In the genomic region with DNA sequence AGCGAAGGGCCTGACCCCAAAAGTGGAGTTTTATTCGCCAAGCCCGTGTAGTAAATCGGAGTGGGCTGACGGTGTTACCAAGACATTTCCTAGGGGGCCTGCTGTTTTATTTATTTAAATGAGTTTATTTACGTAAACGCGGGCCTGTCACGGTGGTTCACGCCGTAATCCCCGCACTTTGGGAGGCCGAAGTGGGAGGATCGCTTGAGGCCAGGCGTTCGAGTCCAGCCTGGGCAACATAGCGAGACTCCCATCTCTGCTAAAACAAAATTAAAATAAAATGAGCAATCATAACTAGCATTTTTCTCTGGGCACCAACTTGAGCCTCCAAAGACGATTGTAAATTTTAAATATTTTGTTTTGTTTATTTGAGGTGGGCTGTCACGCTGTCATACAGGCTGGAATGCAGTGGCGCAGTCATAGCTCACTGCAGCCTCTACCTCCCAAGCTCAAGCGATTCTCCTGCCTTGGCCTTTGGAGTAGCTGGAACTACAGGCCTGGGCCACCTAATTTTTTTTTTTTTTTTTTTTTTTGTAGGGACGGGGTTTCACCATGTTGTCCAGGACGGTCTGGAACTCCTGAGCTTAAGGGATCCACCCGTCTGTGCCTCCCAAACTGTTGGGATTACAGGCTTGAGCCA, we compare ENCODE assay signal across 8 cellular contexts. TPM values are rescaled to one million over a fixed set of nuclear protein-coding genes. Genes with fewer than 3 reads are reported as not detected.
A peak's percentile ranks its signal among the peaks of the same experiment; 100 is the strongest.
DNase-seq lines count a peak whose midpoint lies in the region; ATAC-seq, FAIRE-seq and TF ChIP-seq lines count a peak whose summit lies in the region.

No MANE protein-coding gene starts in this region.

- H3K9me1 ChIP-seq in IMR-90 (ENCODE audit: insufficient read depth, low read length) = peaks cover 27% of the 10 kb centered on the region

- peaks cover 49% of the 10 kb centered on the region for H3K36me3 ChIP-seq in A673 (ENCODE audit: insufficient read depth, low read length, poor library complexity, severe bottlenecking)
- H3K36me3 ChIP-seq in IMR-90 (ENCODE audit: control insufficient read depth, insufficient read depth, low read length) = peaks cover 37% of the 10 kb centered on the region
- peaks cover 22% of the 10 kb centered on the region for H3K36me3 ChIP-seq in mammary epithelial cell (ENCODE audit: insufficient read depth, low read length)

- peak overlapping the region; percentile 94 for H3K27ac Mint-ChIP-seq in mesothelial cell of epicardium

- H2BK15ac ChIP-seq in IMR-90 (ENCODE audit: low read depth, low read length) = peak overlapping the region; percentile 42; the same call in 2 of the 3 replicates

- peaks cover 37 to 70% of the 10 kb centered on the region in 2 experiments for H3K79me1 ChIP-seq in IMR-90 (ENCODE audit: low read depth in 1 of 2, low read length in 2 of 2)

- in situ Hi-C loops in IMR-90 (cut with MboI; ENCODE audit: low sequenced_read_pairs) = no loop called here
- in situ Hi-C loops in mammary epithelial cell (cut with MboI; ENCODE audit: low sequenced_read_pairs in 2 of 2) = no loop called here

- H4K20me1 ChIP-seq in IMR-90 (ENCODE audit: insufficient read depth, low read length) = peaks cover 10% of the 10 kb centered on the region; the same call in 1 of the 2 replicates
- no peaks in the 10 kb centered on the region for H4K20me1 ChIP-seq in mammary epithelial cell (ENCODE audit: insufficient read depth, low read length)

- no peaks in the 10 kb centered on the region for H3K27me3 Mint-ChIP-seq in mesothelial cell of epicardium (ENCODE audit: low read depth)

- peaks cover 3% of the 10 kb centered on the region for H3K4me1 ChIP-seq in A673 (ENCODE audit: insufficient read depth, low read length, poor library complexity, severe bottlenecking)
- H3K4me1 ChIP-seq in IMR-90 (ENCODE audit: control insufficient read depth, insufficient read depth, low read length) = peaks cover 17% of the 10 kb centered on the region
- peaks cover 47% of the 10 kb centered on the region for H3K4me1 ChIP-seq in mammary epithelial cell (ENCODE audit: insufficient read depth, low read length)

- peak overlapping the region; percentile 90 for H4K5ac ChIP-seq in IMR-90 (ENCODE audit: low read depth, low read length)

- H2AK5ac ChIP-seq in IMR-90 (ENCODE audit: low read depth, low read length) = peak overlapping the region; percentile 74

- BruUV-seq in A673 (replicated peaks; lab: Mats Ljungman, UMichigan) (no TSS peak), IMR-90 (replicated peaks; lab: Mats Ljungman, UMichigan) (no TSS peak), mammary epithelial cell (replicated peaks; lab: Mats Ljungman, UMichigan) (TSS peak; percentile 7)

- peaks cover 29% of the 10 kb centered on the region for H3K36me3 Mint-ChIP-seq in mesothelial cell of epicardium

- H3K9me3 ChIP-seq in A673 (ENCODE audit: low read depth, low read length, poor library complexity, severe bottlenecking) (no peaks in the 10 kb centered on the region), IMR-90 (ENCODE audit: control insufficient read depth, insufficient read depth, low read length) (no peaks in the 10 kb centered on the region), mammary epithelial cell (replicated peaks; ENCODE audit: insufficient read depth, low read length) (no peaks in the 10 kb centered on the region)

- H3K14ac ChIP-seq in IMR-90 (replicated peaks; ENCODE audit: low read depth, low read length) = peak overlapping the region; percentile 89

- POLR2A ChIA-PET in A673 (lab: Charles Lee; ENCODE audit: low non-redundant PET) (interaction anchor here (0.5 kb wide), 1 partner anchor 20 kb away, joined by 3 read pairs; no protein-coding TSS in a partner anchor), IMR-90 (lab: Charles Lee; ENCODE audit: unreplicated experiment) (no interaction called here)

- peak; percentile 36 for DNase-seq in A673 (ENCODE audit: low spot score)
- peak; percentile 38 for DNase-seq in IMR-90
- no peak for DNase-seq in mammary epithelial cell
- no peak for DNase-seq in mesothelial cell of epicardium (ENCODE audit: low spot score in 2 of 2, unreplicated experiment in 2 of 2)
- DNase-seq in middle frontal gyrus (ENCODE audit: extremely low spot score, low spot score) = no peak
- no peak for DNase-seq in frontal cortex (ENCODE audit: low spot score in 2 of 2)

- intact Hi-C loops in A673 (cut with micrococcal nuclease; ENCODE audit: unreplicated experiment) (no loop called here), IMR-90 (cut with micrococcal nuclease) (loop anchor here (5.0 kb wide), 1 partner anchor 358 kb away; a partner anchor contains a TSS), mammary epithelial cell (cut with micrococcal nuclease) (loop anchor here (2.0 kb wide), 1 partner anchor 57 kb away; a partner anchor contains a TSS)

- peak overlapping the region; percentile 79 for H3K4ac ChIP-seq in IMR-90 (ENCODE audit: low read depth, low read length)

- ATAC-seq in IMR-90 (ENCODE audit: low read depth) (no peak), HG02970 (IDR thresholded peaks at IDR 0.05; ENCODE audit: low FRiP score, unreplicated experiment) (no peak), HG03135 (IDR thresholded peaks at IDR 0.05; ENCODE audit: unreplicated experiment) (no peak)

- H3K18ac ChIP-seq in IMR-90 (ENCODE audit: low read depth, low read length) = peak overlapping the region; percentile 67

- FAIRE-seq in frontal cortex (lab: Jason Lieb, UNC) = no peak

- H2AFZ ChIP-seq in IMR-90 (replicated peaks; ENCODE audit: low read length, poor library complexity) = peak overlapping the region; percentile 98
- H2AFZ ChIP-seq in mammary epithelial cell (ENCODE audit: low read depth, low read length) = peak overlapping the region; percentile 97

- TF ChIP-seq CTCF in A673 (conservative IDR thresholded peaks at IDR 0.05; ENCODE audit: low read depth, low read length) (no peak), IMR-90 (conservative IDR thresholded peaks at IDR 0.05; ENCODE audit: low read depth, low read length) (no peak), mammary epithelial cell (conservative IDR thresholded peaks at IDR 0.05 in 1 of 2, IDR thresholded peaks at IDR 0.05 in 1 of 2; ENCODE audit: extremely low read depth in 1 of 2, insufficient read depth in 1 of 2, low read depth in 1 of 2, low read length in 2 of 2) (no peak), mesothelial cell of epicardium (IDR thresholded peaks at IDR 0.05; ENCODE audit: unreplicated experiment) (no peak)

- dilution Hi-C loops in IMR-90 (cut with HindIII; ENCODE audit: low sequenced_read_pairs, unreplicated experiment) (no loop called here), mammary epithelial cell (cut with HindIII; ENCODE audit: low sequenced_read_pairs) (loop anchor here (5.0 kb wide), 1 partner anchor 82 kb away; no protein-coding TSS in a partner anchor)

- peak overlapping the region; percentile 96 for H3K4me3 Mint-ChIP-seq in mesothelial cell of epicardium

- peaks cover 67% of the 10 kb centered on the region for H3K79me2 ChIP-seq in mammary epithelial cell (ENCODE audit: insufficient read depth, low read length)

- peak overlapping the region; percentile 95 for H2AK9ac ChIP-seq in IMR-90 (replicated peaks; ENCODE audit: low read depth, low read length, poor library complexity)

- CTCF ChIA-PET in A673 (lab: Charles Lee) (no interaction called here), IMR-90 (lab: Yijun Ruan, JAX) (interaction anchor here (0.6 to 0.9 kb wide), 2 partner anchors 58 to 1198 kb away, joined by 3 read pairs; no protein-coding TSS in a partner anchor), mammary epithelial cell (lab: Charles Lee; ENCODE audit: low non-redundant PET) (interaction anchor here (0.6 kb wide), 1 partner anchor 279 kb away, joined by 20 read pairs; no protein-coding TSS in a partner anchor)

- peak overlapping the region; percentile 94 for H2BK5ac ChIP-seq in IMR-90 (ENCODE audit: low read depth, low read length, poor library complexity, severe bottlenecking)

- H3K4me1 Mint-ChIP-seq in mesothelial cell of epicardium = peaks cover 12% of the 10 kb centered on the region

- H3K9ac ChIP-seq in IMR-90 (ENCODE audit: low read depth, low read length) (peak overlapping the region; percentile 97), mammary epithelial cell (ENCODE audit: insufficient read depth, low read length) (peak overlapping the region; percentile 89)

- WGBS in IMR-90 (ENCODE audit: extremely low coverage in 2 of 2, insufficient read length in 1 of 2), 2 experiments = 0% methylated on average over 1 of the region's 24 CpGs; no CpG with 5 or more reads in 1 of the 2 experiments
- WGBS in mammary epithelial cell (ENCODE audit: low coverage, missing lambda C conversion rate) = 17% methylated on average over 23 of the region's 24 CpGs

- H4K8ac ChIP-seq in IMR-90 (ENCODE audit: low read depth in 2 of 2, low read length in 2 of 2) = peak overlapping the region; percentile 98 to 99

- peak overlapping the region; percentile 75 for H4K91ac ChIP-seq in IMR-90 (ENCODE audit: insufficient read depth, low read depth, low read length)

- H3K27ac ChIP-seq in A673 (ENCODE audit: low read depth, low read length, poor library complexity, severe bottlenecking) (peak overlapping the region; percentile 97), IMR-90 (ENCODE audit: insufficient read depth, low read length) (peak overlapping the region; percentile 97), mammary epithelial cell (ENCODE audit: insufficient read depth, low read depth, low read length) (peak overlapping the region; percentile 73)

- peak overlapping the region; percentile 64 for H2BK120ac ChIP-seq in IMR-90 (ENCODE audit: low read depth, low read length)

- H3K4me3 ChIP-seq in A673 (ENCODE audit: low read depth, low read length, poor library complexity, severe bottlenecking) (peak overlapping the region; percentile 98), IMR-90 (ENCODE audit: insufficient read depth, low read depth, low read length) (peak overlapping the region; percentile 83), mammary epithelial cell (replicated peaks in 1 of 3; ENCODE audit: insufficient read depth in 1 of 3, low read depth in 2 of 3, low read length in 3 of 3) (peak overlapping the region; percentile 78 to 81 (median 81))

- H3K9me3 Mint-ChIP-seq in mesothelial cell of epicardium = no peaks in the 10 kb centered on the region

- H3K4me2 ChIP-seq in IMR-90 (ENCODE audit: low read depth, low read length) (peak overlapping the region; percentile 79), mammary epithelial cell (ENCODE audit: insufficient read depth, low read depth, low read length) (peak overlapping the region; percentile 86)

- no peak overlapping the region for H2BK20ac ChIP-seq in IMR-90 (ENCODE audit: low read depth, low read length)

- H3K27me3 ChIP-seq in A673 (replicated peaks; ENCODE audit: insufficient read depth, low read depth, low read length, poor library complexity) (no peaks in the 10 kb centered on the region), IMR-90 (ENCODE audit: control insufficient read depth, insufficient read depth, low read length) (no peaks in the 10 kb centered on the region), mammary epithelial cell (ENCODE audit: insufficient read depth, low read length) (no peaks in the 10 kb centered on the region)

- peak overlapping the region; percentile 90 for H3K56ac ChIP-seq in IMR-90 (ENCODE audit: extremely low read depth, insufficient read depth, low read length)

- peak overlapping the region; percentile 65 for H3K23ac ChIP-seq in IMR-90 (ENCODE audit: low read depth, low read length)

- TF ChIP-seq POLR2A in IMR-90 (IDR thresholded peaks at IDR 0.05; ENCODE audit: low read depth, low read length) = no peak

- TF ChIP-seq RAD21 in IMR-90 (IDR thresholded peaks at IDR 0.05; ENCODE audit: low read length) = no peak

RNA-seq across cellular contexts. Expression of a gene that starts 1.0 kb away (rescaled TPM):
- total RNA-seq in A673 (2021) (59.3 and 60.6 TPM in 2 replicates), IMR-90 (2012; rRNA removed) (49.6 and 56.4 TPM in 2 replicates), mammary epithelial cell (10 to 100 TPM; 64.5 to 66.0 TPM), mesothelial cell of epicardium (83.5 to 84.9 TPM (median 84.7 TPM) in 3 replicates), frontal cortex (59.9 TPM)
- polyA plus RNA-seq in IMR-90 (2012; rRNA removed) (47.9 and 54.7 TPM in 2 replicates), mammary epithelial cell (39.6 TPM)
- polyA plus RNA-seq in IMR-90 (2012; cell fraction: cytosol; rRNA removed) = 26.5 and 29.6 TPM in 2 replicates
- 145 and 220 TPM in 2 replicates for polyA plus RNA-seq in IMR-90 (2012; cell fraction: nucleus; rRNA removed; ENCODE audit: low replicate concordance)
- polyA minus RNA-seq in mammary epithelial cell = 54.6 TPM

RNA-seq across cellular contexts. Expression of a gene that starts 7.5 kb away (rescaled TPM):
- total RNA-seq in A673 (2021) (6.1 and 8.4 TPM in 2 replicates), IMR-90 (2012; rRNA removed) (5.9 and 10.3 TPM in 2 replicates), mammary epithelial cell (1 to 10 TPM; 4.6 to 7.8 TPM), mesothelial cell of epicardium (8.0 to 9.4 TPM (median 9.3 TPM) in 3 replicates), frontal cortex (19.6 TPM)
- polyA plus RNA-seq in IMR-90 (2012; rRNA removed) (4.5 and 6.0 TPM in 2 replicates), mammary epithelial cell (4.7 TPM)
- polyA plus RNA-seq in IMR-90 (2012; cell fraction: cytosol; rRNA removed) = 1.4 and 1.6 TPM in 2 replicates
- polyA plus RNA-seq in IMR-90 (2012; cell fraction: nucleus; rRNA removed; ENCODE audit: low replicate concordance) = 0.41 and 1.9 TPM in 2 replicates
- polyA minus RNA-seq in mammary epithelial cell = 1.2 TPM

RNA-seq across cellular contexts. Expression of a gene that starts 38.7 kb away (rescaled TPM):
- total RNA-seq in A673 (2021) (0.81 and 1.3 TPM in 2 replicates), IMR-90 (2012; rRNA removed) (0.54 and 0.56 TPM in 2 replicates), mammary epithelial cell (not detected), mesothelial cell of epicardium (2.5 to 3.6 TPM (median 3.2 TPM) in 3 replicates), frontal cortex (not detected)
- polyA plus RNA-seq in IMR-90 (2012; rRNA removed) (0.27 and 0.32 TPM in 2 replicates), mammary epithelial cell (not detected)
- polyA plus RNA-seq in IMR-90 (2012; cell fraction: cytosol; rRNA removed) = 0.27 and 0.42 TPM in 2 replicates
- 0.78 and 1.5 TPM in 2 replicates for polyA plus RNA-seq in IMR-90 (2012; cell fraction: nucleus; rRNA removed; ENCODE audit: low replicate concordance)
- not detected for polyA minus RNA-seq in mammary epithelial cell

RNA-seq across cellular contexts. Expression of a gene that starts 54.9 kb away (rescaled TPM):
- total RNA-seq in A673 (2021) = 13.3 and 13.4 TPM in 2 replicates
- total RNA-seq in IMR-90 (2012; rRNA removed) = 15.8 and 16.3 TPM in 2 replicates
- polyA plus RNA-seq in IMR-90 (2012; rRNA removed) = 5.4 and 5.5 TPM in 2 replicates
- 2.4 and 4.0 TPM in 2 replicates for polyA plus RNA-seq in IMR-90 (2012; cell fraction: cytosol; rRNA removed)
- 2.7 and 6.1 TPM in 2 replicates for polyA plus RNA-seq in IMR-90 (2012; cell fraction: nucleus; rRNA removed; ENCODE audit: low replicate concordance)
- 10 to 100 TPM; 11.7 to 11.9 TPM for total RNA-seq in mammary epithelial cell
- polyA plus RNA-seq in mammary epithelial cell = 7.1 TPM
- 14.0 TPM for polyA minus RNA-seq in mammary epithelial cell
- 14.4 to 14.6 TPM (median 14.4 TPM) in 3 replicates for total RNA-seq in mesothelial cell of epicardium
- 20.4 TPM for total RNA-seq in frontal cortex

RNA-seq across cellular contexts. Expression of a gene that starts 57.4 kb away (rescaled TPM):
- total RNA-seq in A673 (2021) (19.8 and 20.6 TPM in 2 replicates), IMR-90 (2012; rRNA removed) (9.0 and 9.2 TPM in 2 replicates), mammary epithelial cell (10 to 100 TPM; 18.8 to 24.2 TPM), mesothelial cell of epicardium (24.1 to 27.8 TPM (median 26.6 TPM) in 3 replicates), frontal cortex (12.2 TPM)
- polyA plus RNA-seq in IMR-90 (2012; rRNA removed) (6.2 TPM in 2 replicates), mammary epithelial cell (8.9 TPM)
- 4.7 and 5.4 TPM in 2 replicates for polyA plus RNA-seq in IMR-90 (2012; cell fraction: cytosol; rRNA removed)
- 14.3 and 16.5 TPM in 2 replicates for polyA plus RNA-seq in IMR-90 (2012; cell fraction: nucleus; rRNA removed; ENCODE audit: low replicate concordance)
- 39.9 TPM for polyA minus RNA-seq in mammary epithelial cell

Comparison
In these comparisons a context has a peak if more than half of its experiments do, and no peak if none do; other contexts are left out.
1. DNase-seq: peak in A673 (single experiment) and IMR-90 (single experiment); none in mammary epithelial cell (single experiment), mesothelial cell of epicardium (0 of 2), middle frontal gyrus (single experiment) and frontal cortex (0 of 2).
2. Peak in every context shown above with its lines, with median percentiles within 50 percentile points of each other: H3K27ac ChIP-seq and H3K4me3 ChIP-seq.